Comparison of ENCODE assay signal across 17 cellular contexts in the genomic region with DNA sequence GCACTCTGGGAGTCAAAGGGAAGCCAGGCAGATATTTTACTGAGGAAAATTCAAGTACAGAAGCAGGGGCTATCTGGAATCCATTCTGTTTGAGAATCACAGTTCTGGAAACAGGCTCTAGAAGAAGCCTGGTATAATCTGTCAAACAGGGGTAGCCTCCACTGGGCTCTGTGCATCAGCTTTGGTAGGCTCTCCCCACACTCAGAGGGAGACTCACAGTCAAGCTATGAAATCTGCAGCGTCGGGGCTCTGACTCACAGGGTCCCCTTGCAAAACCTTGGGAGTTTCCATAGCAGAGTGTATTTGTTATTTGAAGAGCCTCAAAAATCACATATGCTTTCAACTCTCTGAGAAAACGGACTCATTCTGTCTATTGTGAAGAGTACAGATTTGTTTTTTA.
DNase-seq lines count a peak whose midpoint lies in the region; ATAC-seq and TF ChIP-seq lines count a peak whose summit lies in the region.
"Had no signal": no experiment of that assay in that cellular context is flagged by ENCODE, and none has a peak within 500 bp of the region (broad histone marks: within the 10 kb centered on the region; RNA-seq: fewer than 3 reads in every experiment).

No MANE protein-coding gene starts in this region.

- intact Hi-C loops in left ventricle myocardium inferior (cut with micrococcal nuclease), result no loop called here
- intact Hi-C loops in sigmoid colon (cut with DNase I), result no loop called here

- H3K4me1 ChIP-seq in left ventricle myocardium inferior, result peaks cover 12% of the 10 kb centered on the region
- no peaks in the 10 kb centered on the region for H3K4me1 ChIP-seq in sigmoid colon

- H3K27ac ChIP-seq in left ventricle myocardium inferior (replicated peaks), result peak overlapping the region; percentile 52
- H3K27ac ChIP-seq in sigmoid colon, result peak overlapping the region in 2 of 4 donors; percentile 31 to 58

- DNase-seq in Daoy (ENCODE audit: low read depth) (peak; percentile 74), choroid plexus epithelial cell (ENCODE audit: low read depth) (peak; percentile 8), left ventricle myocardium inferior (no peak), sigmoid colon (peak; percentile 77), D341Med (ENCODE audit: low spot score) (no peak), HUDEP-2 (lab: John Stamatoyannopoulos, UW; ENCODE audit: unreplicated experiment in 76 of 76) (no peak)
- DNase-seq: activated CD4-positive, alpha-beta T cell treated with anti-CD3 and anti-CD28 coated beads, Interleukin-2, amount 50 U/mL, for 48 hours; activated effector memory CD4-positive, alpha-beta T cell treated with anti-CD3 and anti-CD28 coated beads, Interleukin-2, amount 50 U/mL, for 16 hours; H7; IMR-90; natural killer cell; NCI-H1105; NCI-H446 had no signal

- TF ChIP-seq CTCF in choroid plexus epithelial cell (conservative IDR thresholded peaks at IDR 0.05; ENCODE audit: low read depth, low read length) (no peak), left ventricle myocardium inferior (IDR thresholded peaks at IDR 0.05; ENCODE audit: borderline replicate concordance) (no peak), sigmoid colon (IDR thresholded peaks at IDR 0.05) (no peak)

- TF ChIP-seq EP300 in sigmoid colon (IDR thresholded peaks at IDR 0.05), result no peak

- TF ChIP-seq POLR2A in sigmoid colon (IDR thresholded peaks at IDR 0.05), result no peak

- no peak for ATAC-seq in GM21619 (IDR thresholded peaks at IDR 0.05; ENCODE audit: unreplicated experiment)
- ATAC-seq in HG03521 (IDR thresholded peaks at IDR 0.05; ENCODE audit: unreplicated experiment), result no peak
- ATAC-seq: left lobe of liver; natural killer cell; stimulated activated memory B cell treated with anti-CD40 and anti-IgM and Interleukin-4, amounts not matched to agents 10 μg/mL and 1 μg/mL and 100 μg/mL, for 72 hours had no signal

- H3K36me3 ChIP-seq in left ventricle myocardium inferior, result no peaks in the 10 kb centered on the region
- H3K36me3 ChIP-seq in sigmoid colon, result no peaks in the 10 kb centered on the region

- H3K4me3 ChIP-seq in choroid plexus epithelial cell (ENCODE audit: low read depth, low read length), result no peak overlapping the region
- no peak overlapping the region for H3K4me3 ChIP-seq in left ventricle myocardium inferior
- H3K4me3 ChIP-seq in sigmoid colon, result no peak overlapping the region

- WGBS in sigmoid colon, 2 donors, result 66 to 76% methylated on average over 3 of the region's 3 CpGs

- H3K9me3 ChIP-seq in left ventricle myocardium inferior (replicated peaks) (no peaks in the 10 kb centered on the region), sigmoid colon (no peaks in the 10 kb centered on the region)

- peaks cover 10% of the 10 kb centered on the region for H3K27me3 ChIP-seq in left ventricle myocardium inferior (ENCODE audit: low read depth)
- H3K27me3 ChIP-seq in sigmoid colon, result no peaks in the 10 kb centered on the region

Comparison
In these comparisons a context has a peak if more than half of its experiments do, and no peak if none do; other contexts are left out.
1. DNase-seq: peak in Daoy (single experiment), choroid plexus epithelial cell (single experiment) and sigmoid colon (single experiment); none in left ventricle myocardium inferior (single experiment), D341Med (single experiment) and HUDEP-2 (0 of 76).